19 cellular contexts compared by ENCODE assay signal in the genomic region with DNA sequence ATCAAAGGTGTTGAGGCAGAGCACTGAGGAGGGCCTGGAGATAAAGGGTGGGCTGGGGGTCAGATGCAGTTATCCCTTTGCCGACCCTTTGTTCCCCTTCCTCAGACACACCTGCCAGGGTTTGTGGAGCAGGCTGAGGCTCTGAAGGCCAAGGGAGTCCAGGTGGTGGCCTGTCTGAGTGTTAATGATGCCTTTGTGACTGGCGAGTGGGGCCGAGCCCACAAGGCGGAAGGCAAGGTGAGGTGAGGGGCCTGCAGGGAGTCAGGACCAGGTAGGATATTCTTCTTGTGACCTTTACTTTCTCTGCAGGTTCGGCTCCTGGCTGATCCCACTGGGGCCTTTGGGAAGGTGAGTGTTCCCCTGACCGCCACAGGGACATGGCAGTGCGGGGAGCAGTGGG. TPM values are rescaled to one million over a fixed set of nuclear protein-coding genes. Genes with fewer than 3 reads are reported as not detected.
DNase-seq lines count a peak whose midpoint lies in the region; ATAC-seq and TF ChIP-seq lines count a peak whose summit lies in the region.
"Had no signal": no experiment of that assay in that cellular context is flagged by ENCODE, and none has a peak within 500 bp of the region (broad histone marks: within the 10 kb centered on the region; RNA-seq: fewer than 3 reads in every experiment).

No MANE protein-coding gene starts in this region.

- H3K9me3 ChIP-seq in Loucy (ENCODE audit: insufficient read depth, low read depth, low read length) = no peaks in the 10 kb centered on the region
- no peaks in the 10 kb centered on the region for H3K9me3 ChIP-seq in hepatocyte (ENCODE audit: low read depth)

- H3K4me2 ChIP-seq in Loucy (ENCODE audit: low read depth, low read length, poor library complexity, severe bottlenecking) (peak overlapping the region; percentile 13), hepatocyte (no peak overlapping the region)

- peaks cover 22% of the 10 kb centered on the region for H3K36me3 Mint-ChIP-seq in activated T-helper 1 cell treated with anti-CD3 and anti-CD28 coated beads, Interleukin-12 subunit alpha, Interleukin-12 subunit beta, Interleukin-2, Interleukin-4 antibody, amounts not matched to agents 30 ng/mL and 10 ng/mL and 1 ng/mL, durations not matched to agents 14 hours and 24 hours and 36 hours (ENCODE audit: low read depth)

- no peaks in the 10 kb centered on the region for H3K27me3 ChIP-seq in Loucy (ENCODE audit: insufficient read depth, low read length, poor library complexity, severe bottlenecking)
- no peaks in the 10 kb centered on the region for H3K27me3 ChIP-seq in hepatocyte

- H3K36me3 ChIP-seq in Loucy (ENCODE audit: insufficient read depth, low read length) (peaks cover under 1% of the 10 kb centered on the region; the same call in 1 of the 2 replicates), hepatocyte (replicated peaks; ENCODE audit: insufficient read depth, low read depth) (no peaks in the 10 kb centered on the region)

- TF ChIP-seq CTCF in Loucy (conservative IDR thresholded peaks at IDR 0.05; ENCODE audit: low read length) (no peak), hepatocyte (IDR thresholded peaks at IDR 0.05; ENCODE audit: poor library complexity) (no peak)

- intact Hi-C loops in activated T-helper 1 cell treated with anti-CD3 and anti-CD28 coated beads, Interleukin-12 subunit alpha, Interleukin-12 subunit beta, Interleukin-2, Interleukin-4 antibody, amounts not matched to agents 30 ng/mL and 10 ng/mL and 1 ng/mL, durations not matched to agents 14 hours and 24 hours and 36 hours (cut with micrococcal nuclease) = no loop called here
- intact Hi-C loops in posterior vena cava (cut with DNase I) = no loop called here

- H3K79me2 ChIP-seq in Loucy (ENCODE audit: insufficient read depth, low read length) = peaks cover 41% of the 10 kb centered on the region
- H3K79me2 ChIP-seq in hepatocyte = peaks cover 22% of the 10 kb centered on the region

- peaks cover 10% of the 10 kb centered on the region for H4K20me1 ChIP-seq in Loucy (ENCODE audit: insufficient read depth, low read length, poor library complexity, severe bottlenecking)
- H4K20me1 ChIP-seq in hepatocyte (ENCODE audit: insufficient read depth, poor library complexity, severe bottlenecking) = no peaks in the 10 kb centered on the region

- H3K27ac Mint-ChIP-seq in activated T-helper 1 cell treated with anti-CD3 and anti-CD28 coated beads, Interleukin-12 subunit alpha, Interleukin-12 subunit beta, Interleukin-2, Interleukin-4 antibody, amounts not matched to agents 30 ng/mL and 10 ng/mL and 1 ng/mL, durations not matched to agents 14 hours and 24 hours and 36 hours = no peak overlapping the region

- no peak for ATAC-seq in HG02973 (IDR thresholded peaks at IDR 0.05; ENCODE audit: unreplicated experiment)
- no peak for ATAC-seq in GM18868 (IDR thresholded peaks at IDR 0.05; ENCODE audit: unreplicated experiment)
- ATAC-seq: K562, left colon had no signal

- WGBS in hepatocyte (ENCODE audit: low lambda C conversion rate, missing lambda C conversion rate) = 92% methylated on average over 7 of the region's 7 CpGs

- H3K9me3 Mint-ChIP-seq in activated T-helper 1 cell treated with anti-CD3 and anti-CD28 coated beads, Interleukin-12 subunit alpha, Interleukin-12 subunit beta, Interleukin-2, Interleukin-4 antibody, amounts not matched to agents 30 ng/mL and 10 ng/mL and 1 ng/mL, durations not matched to agents 14 hours and 24 hours and 36 hours = no peaks in the 10 kb centered on the region

- H3K9me2 ChIP-seq in Loucy (replicated peaks; ENCODE audit: low read depth, low read length) (no peaks in the 10 kb centered on the region), hepatocyte (replicated peaks; ENCODE audit: insufficient read depth) (no peaks in the 10 kb centered on the region)

- no peaks in the 10 kb centered on the region for H3K27me3 Mint-ChIP-seq in activated T-helper 1 cell treated with anti-CD3 and anti-CD28 coated beads, Interleukin-12 subunit alpha, Interleukin-12 subunit beta, Interleukin-2, Interleukin-4 antibody, amounts not matched to agents 30 ng/mL and 10 ng/mL and 1 ng/mL, durations not matched to agents 14 hours and 24 hours and 36 hours (ENCODE audit: insufficient read depth)

- H2AFZ ChIP-seq in Loucy (ENCODE audit: low read length) (no peak overlapping the region), hepatocyte (no peak overlapping the region)

- peak overlapping the region; percentile 60 for H3K27ac ChIP-seq in hepatocyte

- peaks cover 7% of the 10 kb centered on the region; the same call in 1 of the 2 replicates for H3F3A ChIP-seq in Loucy (ENCODE audit: low read depth)

- peak overlapping the region; percentile 0 for H3K9ac ChIP-seq in Loucy (ENCODE audit: low read depth, low read length, poor library complexity, severe bottlenecking)

- peak overlapping the region; percentile 54 for H3K4me3 Mint-ChIP-seq in activated T-helper 1 cell treated with anti-CD3 and anti-CD28 coated beads, Interleukin-12 subunit alpha, Interleukin-12 subunit beta, Interleukin-2, Interleukin-4 antibody, amounts not matched to agents 30 ng/mL and 10 ng/mL and 1 ng/mL, durations not matched to agents 14 hours and 24 hours and 36 hours

- DNase-seq in activated T-helper 1 cell treated with anti-CD3 and anti-CD28 coated beads, Interleukin-12 subunit alpha, Interleukin-12 subunit beta, Interleukin-2, Interleukin-4 antibody, amounts not matched to agents 30 ng/mL and 10 ng/mL and 1 ng/mL, durations not matched to agents 14 hours and 24 hours and 36 hours (ENCODE audit: low spot score) = no peak
- DNase-seq in hepatocyte (ENCODE audit: low spot score) (peak; percentile 4), posterior vena cava (ENCODE audit: low spot score) (peak; percentile 64), COR-L47 (lab: John Stamatoyannopoulos, UW) (no peak), DMS79 treated with DMSO at 0.1 percent for 48 hours (lab: John Stamatoyannopoulos, UW) (no peak)
- DNase-seq: activated CD4-positive, alpha-beta T cell treated with anti-CD3 and anti-CD28 coated beads, Interleukin-2, amount 50 U/mL, for 4 hours; DMS153; hypothalamus; left colon; NCI-H1105 treated with DMSO at 0.1 percent for 48 hours; NCI-H2171 treated with DMSO at 0.1 percent for 48 hours; substantia nigra; T-helper 9 cell had no signal

- H3K4me3 ChIP-seq in Loucy (ENCODE audit: low read length, poor library complexity, severe bottlenecking) (no peak overlapping the region), hepatocyte (no peak overlapping the region)
- H3K4me3 ChIP-seq: K562 had no signal

- H3K4me1 Mint-ChIP-seq in activated T-helper 1 cell treated with anti-CD3 and anti-CD28 coated beads, Interleukin-12 subunit alpha, Interleukin-12 subunit beta, Interleukin-2, Interleukin-4 antibody, amounts not matched to agents 30 ng/mL and 10 ng/mL and 1 ng/mL, durations not matched to agents 14 hours and 24 hours and 36 hours (ENCODE audit: low read depth) = peaks cover 34% of the 10 kb centered on the region

- H3K4me1 ChIP-seq in Loucy (ENCODE audit: insufficient read depth, low read length, poor library complexity, severe bottlenecking) (peaks cover 22% of the 10 kb centered on the region), hepatocyte (ENCODE audit: insufficient read depth) (peaks cover 25% of the 10 kb centered on the region)

RNA-seq across cellular contexts. Expression of a gene that starts 2.6 kb away (rescaled TPM):
- total RNA-seq in activated T-helper 1 cell treated with anti-CD3 and anti-CD28 coated beads, Interleukin-12 subunit alpha, Interleukin-12 subunit beta, Interleukin-2, Interleukin-4 antibody, amounts not matched to agents 30 ng/mL and 10 ng/mL and 1 ng/mL, durations not matched to agents 14 hours and 24 hours and 36 hours = 89.0 and 100 TPM in 2 replicates
- total RNA-seq in hepatocyte = 261 and 267 TPM in 2 replicates
- polyA plus RNA-seq in hepatocyte = 517 and 542 TPM in 2 replicates
- 10 to 100 TPM; 82.7 to 98.6 TPM for total RNA-seq in posterior vena cava

RNA-seq across cellular contexts. Expression of a gene that starts 3.2 kb away (rescaled TPM):
- 307 and 312 TPM in 2 replicates for total RNA-seq in activated T-helper 1 cell treated with anti-CD3 and anti-CD28 coated beads, Interleukin-12 subunit alpha, Interleukin-12 subunit beta, Interleukin-2, Interleukin-4 antibody, amounts not matched to agents 30 ng/mL and 10 ng/mL and 1 ng/mL, durations not matched to agents 14 hours and 24 hours and 36 hours
- total RNA-seq in hepatocyte = 210 and 244 TPM in 2 replicates
- polyA plus RNA-seq in hepatocyte = 292 and 311 TPM in 2 replicates
- 100 to 1,000 TPM; 107 to 119 TPM for total RNA-seq in posterior vena cava

RNA-seq across cellular contexts. Expression of a gene that starts 15.2 kb away (rescaled TPM):
- 64.4 and 67.3 TPM in 2 replicates for total RNA-seq in activated T-helper 1 cell treated with anti-CD3 and anti-CD28 coated beads, Interleukin-12 subunit alpha, Interleukin-12 subunit beta, Interleukin-2, Interleukin-4 antibody, amounts not matched to agents 30 ng/mL and 10 ng/mL and 1 ng/mL, durations not matched to agents 14 hours and 24 hours and 36 hours
- total RNA-seq in hepatocyte (52.1 and 62.0 TPM in 2 replicates), posterior vena cava (10 to 100 TPM; 33.5 to 41.2 TPM)
- polyA plus RNA-seq in hepatocyte = 51.3 and 57.4 TPM in 2 replicates

RNA-seq across cellular contexts. Expression of a gene that starts 19.4 kb away (rescaled TPM):
- total RNA-seq in activated T-helper 1 cell treated with anti-CD3 and anti-CD28 coated beads, Interleukin-12 subunit alpha, Interleukin-12 subunit beta, Interleukin-2, Interleukin-4 antibody, amounts not matched to agents 30 ng/mL and 10 ng/mL and 1 ng/mL, durations not matched to agents 14 hours and 24 hours and 36 hours = 133 and 137 TPM in 2 replicates
- 4.9 TPM in 2 replicates for total RNA-seq in hepatocyte
- 9.1 and 10.0 TPM in 2 replicates for polyA plus RNA-seq in hepatocyte
- 1 to 10 TPM; 7.0 to 9.5 TPM for total RNA-seq in posterior vena cava

RNA-seq across cellular contexts. Expression of a gene that starts 20.4 kb away (rescaled TPM):
- total RNA-seq in activated T-helper 1 cell treated with anti-CD3 and anti-CD28 coated beads, Interleukin-12 subunit alpha, Interleukin-12 subunit beta, Interleukin-2, Interleukin-4 antibody, amounts not matched to agents 30 ng/mL and 10 ng/mL and 1 ng/mL, durations not matched to agents 14 hours and 24 hours and 36 hours = 0.47 TPM in 1 of 2 replicates, not detected in the other
- total RNA-seq in hepatocyte (not detected in 2 replicates), posterior vena cava (1 to 10 TPM in 1 of 2 donors, not detected in 1; 1.4 TPM)
- polyA plus RNA-seq in hepatocyte = 0.46 and 0.96 TPM in 2 replicates
- total RNA-seq: myocyte had no signal
- polyA plus RNA-seq: fibroblast of lung had no signal

Comparison
In these comparisons a context has a peak if more than half of its experiments do, and no peak if none do; other contexts are left out.
1. DNase-seq: peak in hepatocyte (single experiment) and posterior vena cava (single experiment); none in activated T-helper 1 cell treated with anti-CD3 and anti-CD28 coated beads, Interleukin-12 subunit alpha, Interleukin-12 subunit beta, Interleukin-2, Interleukin-4 antibody, amounts not matched to agents 30 ng/mL and 10 ng/mL and 1 ng/mL, durations not matched to agents 14 hours and 24 hours and 36 hours (single experiment), COR-L47 (single experiment) and DMS79 treated with DMSO at 0.1 percent for 48 hours (single experiment).